In the genomic region with DNA sequence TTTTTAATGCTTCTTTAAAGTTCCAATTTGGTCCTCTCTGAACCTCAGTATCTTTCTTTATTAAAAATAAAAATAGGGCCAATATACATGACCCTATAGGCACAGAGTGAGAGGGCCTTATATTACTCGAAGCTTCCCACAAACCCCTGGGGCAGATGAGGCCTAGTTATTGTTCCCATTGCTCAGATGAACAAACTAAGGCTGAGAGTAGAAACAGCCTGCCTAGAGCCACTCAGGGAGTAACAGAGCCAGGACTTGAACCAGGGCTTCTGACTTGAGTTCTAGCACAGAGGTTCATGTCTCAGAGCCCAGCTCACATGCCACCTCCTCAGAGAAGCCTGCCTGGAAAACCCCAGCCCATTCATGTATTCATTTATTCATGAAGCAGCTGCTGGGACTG, we compare ENCODE assay signal across 1 cellular context.
TF ChIP-seq lines count a peak whose summit lies in the region.

No MANE protein-coding gene starts in this region.

TF ChIP-seq in SK-N-SH treated with all-trans-retinoic acid at 6 μM for 48 hours, 23 proteins besides CTCF, POLR2A, EP300 and RAD21 (continued from another document):
- no peak for TF ChIP-seq POU6F1 (CRISPR knock-in tag; IDR thresholded peaks at IDR 0.05; ENCODE audit: borderline replicate concordance, low read depth)
- no peak for TF ChIP-seq ESRRG (CRISPR knock-in tag; IDR thresholded peaks at IDR 0.05)
- TF ChIP-seq, protein P1, sequence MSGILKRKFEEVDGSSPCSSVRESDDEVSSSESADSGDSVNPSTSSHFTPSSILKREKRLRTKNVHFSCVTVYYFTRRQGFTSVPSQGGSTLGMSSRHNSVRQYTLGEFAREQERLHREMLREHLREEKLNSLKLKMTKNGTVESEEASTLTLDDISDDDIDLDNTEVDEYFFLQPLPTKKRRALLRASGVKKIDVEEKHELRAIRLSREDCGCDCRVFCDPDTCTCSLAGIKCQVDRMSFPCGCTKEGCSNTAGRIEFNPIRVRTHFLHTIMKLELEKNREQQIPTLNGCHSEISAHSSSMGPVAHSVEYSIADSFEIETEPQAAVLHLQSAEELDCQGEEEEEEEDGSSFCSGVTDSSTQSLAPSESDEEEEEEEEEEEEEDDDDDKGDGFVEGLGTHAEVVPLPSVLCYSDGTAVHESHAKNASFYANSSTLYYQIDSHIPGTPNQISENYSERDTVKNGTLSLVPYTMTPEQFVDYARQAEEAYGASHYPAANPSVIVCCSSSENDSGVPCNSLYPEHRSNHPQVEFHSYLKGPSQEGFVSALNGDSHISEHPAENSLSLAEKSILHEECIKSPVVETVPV (CRISPR knock-in tag; IDR thresholded peaks at IDR 0.05) = no peak
- no peak for TF ChIP-seq CREB5 (CRISPR knock-in tag; IDR thresholded peaks at IDR 0.05; ENCODE audit: low read depth)
- TF ChIP-seq ZFP3 (CRISPR knock-in tag; IDR thresholded peaks at IDR 0.05) = no peak
- TF ChIP-seq OSR1 (CRISPR knock-in tag; IDR thresholded peaks at IDR 0.05) = no peak
- no peak for TF ChIP-seq PPARA (CRISPR knock-in tag; IDR thresholded peaks at IDR 0.05; ENCODE audit: borderline replicate concordance)
TF ChIP-seq in SK-N-SH treated with all-trans-retinoic acid at 6 μM for 48 hours: peak in this region for 0.
